8 cellular contexts compared by ENCODE assay signal in genomic region chr1:235074335-235075120, GRCh38. TPM values are rescaled to one million over a fixed set of nuclear protein-coding genes. Genes with fewer than 3 reads are reported as not detected.
DNase-seq lines count a peak whose midpoint lies in the region; ATAC-seq and TF ChIP-seq lines count a peak whose summit lies in the region.

No MANE protein-coding gene starts in this region.

- H3K27ac Mint-ChIP-seq in CD4-positive, alpha-beta T cell, result peak overlapping the region; percentile 73

- no peaks in the 10 kb centered on the region for H3K27me3 ChIP-seq in CD4-positive, alpha-beta T cell (ENCODE audit: control insufficient read depth, insufficient read depth, low read length)
- H3K27me3 ChIP-seq in RWPE2 (ENCODE audit: insufficient read depth, poor library complexity, severe bottlenecking), result no peaks in the 10 kb centered on the region

- H3K9me3 ChIP-seq in CD4-positive, alpha-beta T cell (ENCODE audit: control insufficient read depth, low read length), result no peaks in the 10 kb centered on the region
- no peaks in the 10 kb centered on the region for H3K9me3 ChIP-seq in RWPE2 (ENCODE audit: severe bottlenecking)

- H3K4me3 ChIP-seq in RWPE2 (ENCODE audit: severe bottlenecking), result no peak overlapping the region

- TF ChIP-seq CTCF in CD4-positive, alpha-beta T cell (IDR thresholded peaks at IDR 0.05), result no peak
- TF ChIP-seq CTCF in RWPE2 (IDR thresholded peaks at IDR 0.05; ENCODE audit: poor library complexity, severe bottlenecking), result no peak

- H3K27me3 Mint-ChIP-seq in CD4-positive, alpha-beta T cell, result no peaks in the 10 kb centered on the region

- peaks cover 55% of the 10 kb centered on the region for H3K4me1 ChIP-seq in RWPE2 (ENCODE audit: insufficient read depth, poor library complexity, severe bottlenecking)

- peak; percentile 67 for ATAC-seq in CD4-positive, alpha-beta T cell (ENCODE audit: poor library complexity)
- peak; percentile 35 for ATAC-seq in GM19463 (IDR thresholded peaks at IDR 0.05; ENCODE audit: unreplicated experiment)
- peak; percentile 30 for ATAC-seq in HG03565 (IDR thresholded peaks at IDR 0.05; ENCODE audit: unreplicated experiment)
- ATAC-seq in RWPE2 (ENCODE audit: low read depth), result peak; percentile 4; the same call in 1 of the 3 replicates

- no peaks in the 10 kb centered on the region for H3K36me3 Mint-ChIP-seq in CD4-positive, alpha-beta T cell (ENCODE audit: low read depth)

- peak overlapping the region; percentile 52 for H3K4me3 Mint-ChIP-seq in CD4-positive, alpha-beta T cell

- POLR2A ChIA-PET in CD4-positive, alpha-beta T cell (lab: Charles Lee), result no interaction called here

- intact Hi-C loops in CD4-positive, alpha-beta T cell (cut with DNase I, micrococcal nuclease), result loop anchor here in 1 of 2 experiments (10.0 kb wide), 1 partner anchor 90 kb away; no protein-coding TSS in a partner anchor

- peak in 1 of 10 experiments; percentile 35 for DNase-seq in CD4-positive, alpha-beta T cell
- DNase-seq in RWPE2 (ENCODE audit: low spot score) (no peak), islet precursor cell (peak; percentile 92), OCI-M2 (lab: John Stamatoyannopoulos, UW; ENCODE audit: unreplicated experiment) (no peak)
- peak; percentile 26 to 32 for DNase-seq in stimulated activated CD4-positive, alpha-beta T cell treated with anti-CD3 and anti-CD28 coated beads, Interleukin-1b, Interleukin-23, amount 100 ng/mL, for 1 hour (ENCODE audit: low read depth in 2 of 2)

- H3K4me1 Mint-ChIP-seq in CD4-positive, alpha-beta T cell (ENCODE audit: low read depth), result peaks cover 16% of the 10 kb centered on the region

- H3K27ac ChIP-seq in CD4-positive, alpha-beta T cell (ENCODE audit: low read depth, low read length), result no peak overlapping the region
- H3K27ac ChIP-seq in RWPE2 (ENCODE audit: poor library complexity, severe bottlenecking), result peak overlapping the region; percentile 83
- H3K27ac ChIP-seq in angular gyrus (ENCODE audit: low read depth, low read length), result peak overlapping the region; percentile 90

- no peaks in the 10 kb centered on the region for H3K9me3 Mint-ChIP-seq in CD4-positive, alpha-beta T cell

- CTCF ChIA-PET in CD4-positive, alpha-beta T cell (lab: Charles Lee), result no interaction called here

- no peaks in the 10 kb centered on the region for H3K36me3 ChIP-seq in RWPE2 (ENCODE audit: low read depth)

RNA-seq across cellular contexts. Expression of gene TOMM20, which starts 54.1 kb away (rescaled TPM):
- total RNA-seq in CD4-positive, alpha-beta T cell, result 100 to 1,000 TPM; 129 to 133 TPM

Comparison
In these comparisons a context has a peak if more than half of its experiments do, and no peak if none do; other contexts are left out.
1. ATAC-seq: peak in every context shown above with its lines; median percentile 67 in CD4-positive, alpha-beta T cell; 35 in GM19463; 30 in HG03565; 4 in RWPE2.
2. DNase-seq: peak in islet precursor cell (single experiment) and stimulated activated CD4-positive, alpha-beta T cell treated with anti-CD3 and anti-CD28 coated beads, Interleukin-1b, Interleukin-23, amount 100 ng/mL, for 1 hour (2 of 2); none in RWPE2 (single experiment) and OCI-M2 (single experiment).